19 cellular contexts compared by ENCODE assay signal in the genomic region with DNA sequence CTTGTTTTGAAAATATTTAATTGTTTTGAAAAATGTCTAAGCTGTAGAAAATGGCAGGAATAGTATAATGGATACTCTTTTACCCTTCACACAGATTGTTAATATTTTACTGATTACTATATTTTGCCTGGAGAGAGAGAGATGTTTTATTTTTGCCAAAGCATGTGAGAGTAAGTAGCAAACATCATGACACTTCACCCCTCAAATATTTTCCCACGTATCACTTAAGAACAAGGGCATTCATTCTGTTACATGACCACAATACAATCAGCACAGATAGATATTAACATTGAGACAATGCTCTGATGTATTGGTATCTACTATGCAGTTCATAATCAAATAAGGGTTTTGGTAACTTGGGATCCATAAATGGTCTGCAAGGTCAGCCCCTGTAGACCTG.
"Had no signal": no experiment of that assay in that cellular context is flagged by ENCODE, and none has a peak within 500 bp of the region (broad histone marks: within the 10 kb centered on the region; RNA-seq: fewer than 3 reads in every experiment).

No MANE protein-coding gene starts in this region.

- H3K27ac Mint-ChIP-seq: natural killer cell; stimulated activated naive CD8-positive, alpha-beta T cell treated with anti-CD3 and anti-CD28 coated beads, Interleukin-15, amount 100 ng/mL, for 72 hours had no signal

- H3K9me3 Mint-ChIP-seq: neural crest cell; stimulated activated naive CD8-positive, alpha-beta T cell treated with anti-CD3 and anti-CD28 coated beads, Interleukin-15, amount 100 ng/mL, for 72 hours had no signal

- DNase-seq: central memory CD4-positive, alpha-beta T cell; dorsolateral prefrontal cortex; effector CD4-positive, alpha-beta T cell; head of caudate nucleus; natural killer cell; pancreas; right lobe of liver; stimulated activated CD4-positive, alpha-beta T cell treated with anti-CD3 and anti-CD28 coated beads, Interleukin-12 subunit alpha, Interleukin-12 subunit beta, amount 100 ng/mL, for 4 hours; stimulated activated CD4-positive, alpha-beta T cell treated with anti-CD3 and anti-CD28 coated beads, Interleukin-1b, Interleukin-23, amount 100 ng/mL, for 48 hours; stimulated activated CD4-positive, alpha-beta T cell treated with anti-CD3 and anti-CD28 coated beads, Interleukin-4, amount 100 ng/mL, for 1 hour; stimulated activated CD8-positive, alpha-beta memory T cell treated with anti-CD3 and anti-CD28 coated beads, Interleukin-4, amount 100 ng/mL, for 48 hours; stimulated activated naive CD4-positive, alpha-beta T cell; stimulated activated naive CD8-positive, alpha-beta T cell treated with anti-CD3 and anti-CD28 coated beads, Interleukin-15, amount 100 ng/mL, for 72 hours; thyroid gland; trophoblast cell had no signal

- H3K9me3 ChIP-seq: gastrocnemius medialis, neutrophil, pancreas, thyroid gland had no signal

- H3K27ac ChIP-seq: dorsolateral prefrontal cortex, gastrocnemius medialis, neutrophil, pancreas, right lobe of liver, thyroid gland had no signal

- H3K4me1 Mint-ChIP-seq: natural killer cell; stimulated activated naive CD8-positive, alpha-beta T cell treated with anti-CD3 and anti-CD28 coated beads, Interleukin-15, amount 100 ng/mL, for 72 hours had no signal

- H3K36me3 ChIP-seq: gastrocnemius medialis, neutrophil, pancreas, right lobe of liver, thyroid gland had no signal

- H3K27me3 ChIP-seq: gastrocnemius medialis, neutrophil, pancreas, right lobe of liver, thyroid gland had no signal

- H3K4me3 Mint-ChIP-seq: natural killer cell; neural crest cell; stimulated activated naive CD8-positive, alpha-beta T cell treated with anti-CD3 and anti-CD28 coated beads, Interleukin-15, amount 100 ng/mL, for 72 hours had no signal

- H3K4me3 ChIP-seq: dorsolateral prefrontal cortex, gastrocnemius medialis, pancreas, right lobe of liver, smooth muscle cell, thyroid gland had no signal

- H3K4me2 ChIP-seq: smooth muscle cell had no signal

- H3K36me3 Mint-ChIP-seq: natural killer cell had no signal

- H3K4me1 ChIP-seq: gastrocnemius medialis, pancreas, thyroid gland had no signal
